15 cellular contexts compared by ENCODE assay signal in genomic region chr11:113238721-113239120, GRCh38.
DNase-seq lines count a peak whose midpoint lies in the region.
"Had no signal": no experiment of that assay in that cellular context is flagged by ENCODE, and none has a peak within 500 bp of the region (broad histone marks: within the 10 kb centered on the region; RNA-seq: fewer than 3 reads in every experiment).

No MANE protein-coding gene starts in this region.

- peaks cover 0 to 4% of the 10 kb centered on the region in 2 donors for H3K36me3 ChIP-seq in neuronal stem cell (replicated peaks in 1 of 2; ENCODE audit: control insufficient read depth in 2 of 2, insufficient read depth in 2 of 2, low read length in 2 of 2)
- H3K36me3 ChIP-seq: BLaER1 had no signal

- H3K4me3 ChIP-seq in neuronal stem cell (ENCODE audit: low read length in 2 of 2): no peak overlapping the region
- H3K4me3 ChIP-seq: BLaER1, GM23248 had no signal

- H2AK5ac ChIP-seq in neuronal stem cell (ENCODE audit: low read depth, low read length): peak overlapping the region; percentile 17

- no peak overlapping the region for H2BK5ac ChIP-seq in neuronal stem cell (ENCODE audit: low read length)

- no peak overlapping the region for H3K4ac ChIP-seq in neuronal stem cell (ENCODE audit: low read length)

- H3K14ac ChIP-seq in neuronal stem cell (ENCODE audit: low read length): no peak overlapping the region

- H3K27me3 ChIP-seq in neuronal stem cell (ENCODE audit: control insufficient read depth in 3 of 3, insufficient read depth in 3 of 3, low read depth in 1 of 3, low read length in 3 of 3): peaks cover 0 to 2% (median 0%) of the 10 kb centered on the region in 3 experiments
- H3K27me3 ChIP-seq: BLaER1 had no signal

- H3K27ac ChIP-seq in neuronal stem cell (replicated peaks; ENCODE audit: low read length): no peak overlapping the region
- H3K27ac ChIP-seq: BLaER1, C4-2B, GM23248 had no signal

- H3K18ac ChIP-seq in neuronal stem cell (ENCODE audit: low read length): peak overlapping the region; percentile 25

- H4K91ac ChIP-seq in neuronal stem cell (ENCODE audit: low read depth, low read length, poor library complexity): no peak overlapping the region

- no peak overlapping the region for H2BK15ac ChIP-seq in neuronal stem cell (ENCODE audit: low read length)

- H3K23ac ChIP-seq in neuronal stem cell (ENCODE audit: low read depth, low read length, poor library complexity): peak overlapping the region; percentile 76

- H2AFZ ChIP-seq in neuronal stem cell (ENCODE audit: low read length): no peak overlapping the region
- H2AFZ ChIP-seq: GM23248 had no signal

- H4K8ac ChIP-seq in neuronal stem cell (ENCODE audit: low read depth, low read length): no peak overlapping the region

- no peak overlapping the region for H3K4me2 ChIP-seq in neuronal stem cell (ENCODE audit: insufficient read depth, low read length, poor library complexity, severe bottlenecking)
- H3K4me2 ChIP-seq: BLaER1 had no signal

- H3K9ac ChIP-seq in neuronal stem cell (ENCODE audit: low read depth, low read length, poor library complexity): no peak overlapping the region
- H3K9ac ChIP-seq: BLaER1, GM23248 had no signal

- WGBS in neuronal stem cell (ENCODE audit: extremely low coverage in 2 of 2, insufficient read length in 2 of 2, insufficient replicate concordance in 1 of 2), 2 donors: no CpG with 5 or more reads among the region's 5 CpGs

- no peak overlapping the region for H2BK120ac ChIP-seq in neuronal stem cell (ENCODE audit: low read depth, low read length)

- no peaks in the 10 kb centered on the region for H3K79me1 ChIP-seq in neuronal stem cell (ENCODE audit: low read depth, low read length)

- no peaks in the 10 kb centered on the region for H3K9me3 ChIP-seq in neuronal stem cell (replicated peaks in 1 of 2; ENCODE audit: control insufficient read depth in 2 of 2, insufficient read depth in 1 of 2, low read depth in 1 of 2, low read length in 2 of 2)
- H3K9me3 ChIP-seq: BLaER1 had no signal

- H3K4me1 ChIP-seq in neuronal stem cell (ENCODE audit: control insufficient read depth in 2 of 2, insufficient read depth in 1 of 2, low read depth in 1 of 2, low read length in 2 of 2): peaks cover 12 to 19% of the 10 kb centered on the region in 2 donors

- H2BK12ac ChIP-seq in neuronal stem cell (ENCODE audit: low read length): no peak overlapping the region

- peak; percentile 68 for DNase-seq in COLO668 (lab: John Stamatoyannopoulos, UW; ENCODE audit: unreplicated experiment)
- peak; percentile 90 for DNase-seq in DMS53 (lab: John Stamatoyannopoulos, UW)
- DNase-seq in NCI-H510A treated with DMSO at 0.1 percent for 48 hours (lab: John Stamatoyannopoulos, UW): peak; percentile 53
- DNase-seq in neuronal stem cell (ENCODE audit: low spot score): no peak
- DNase-seq in SIG-M5 (lab: John Stamatoyannopoulos, UW): no peak
- DNase-seq in germinal center (ENCODE audit: low spot score): no peak
- DNase-seq: CD4-positive, CD25-positive, alpha-beta regulatory T cell; CD8-positive, alpha-beta T cell; DMS 273 treated with DMSO at 0.1 percent for 48 hours; DND-41; GM23248; H7; HCEC 1CT had no signal

Comparison
In these comparisons a context has a peak if more than half of its experiments do, and no peak if none do; other contexts are left out.
1. DNase-seq: peak in COLO668 (single experiment), DMS53 (single experiment) and NCI-H510A treated with DMSO at 0.1 percent for 48 hours (single experiment); none in neuronal stem cell (single experiment), SIG-M5 (single experiment) and germinal center (single experiment).